ENCODE assay signal across 11 cellular contexts in genomic region chr19:17095141-17095919, GRCh38. TPM values are rescaled to one million over a fixed set of nuclear protein-coding genes. Genes with fewer than 3 reads are reported as not detected.
DNase-seq lines count a peak whose midpoint lies in the region; ATAC-seq and TF ChIP-seq lines count a peak whose summit lies in the region.
"Had no signal": no experiment of that assay in that cellular context is flagged by ENCODE, and none has a peak within 500 bp of the region (broad histone marks: within the 10 kb centered on the region; RNA-seq: fewer than 3 reads in every experiment).

No MANE protein-coding gene starts in this region.

- TF ChIP-seq CTCF in RWPE1 (conservative IDR thresholded peaks at IDR 0.05; ENCODE audit: low read depth) (no peak), esophagus muscularis mucosa (IDR thresholded peaks at IDR 0.05) (no peak), testis (IDR thresholded peaks at IDR 0.05) (no peak)

- POLR2A ChIA-PET in RWPE1 (lab: Yijun Ruan, JAX; ENCODE audit: low non-redundant PET): no interaction called here

- CTCF ChIA-PET in RWPE1 (lab: Yijun Ruan, JAX): no interaction called here

- ATAC-seq in HG03442 (IDR thresholded peaks at IDR 0.05; ENCODE audit: unreplicated experiment): no peak
- ATAC-seq: activated CD4-positive, CD25-positive, alpha-beta regulatory T cell treated with anti-CD3 and anti-CD28 coated beads, Interleukin-2, amount 50 U/mL, for 24 hours; Panc1 had no signal

- no peak for DNase-seq in RWPE1 (ENCODE audit: low spot score)
- no peak for DNase-seq in esophagus muscularis mucosa (ENCODE audit: extremely low spot score)
- DNase-seq in mucosa of gallbladder (ENCODE audit: low spot score): peak; percentile 70
- DNase-seq in testis: peak; percentile 65
- DNase-seq in activated CD4-positive, alpha-beta T cell treated with anti-CD3 and anti-CD28 coated beads, Interleukin-2, amount 50 U/mL, for 48 hours: no peak
- DNase-seq in RPMI8226: no peak
- DNase-seq in cortex of kidney (lab: John Stamatoyannopoulos, UW): no peak
- DNase-seq: activated gamma-delta T cell treated with Interleukin-2 at 50 U/mL for 16 hours had no signal

- peak overlapping the region; percentile 28 for H3K27ac ChIP-seq in RWPE1
- H3K27ac ChIP-seq in esophagus muscularis mucosa (replicated peaks in 1 of 4): peak overlapping the region; percentile 58 to 70 (median 66)
- H3K27ac ChIP-seq in testis: peak overlapping the region; percentile 57 to 86

- H3K9me3 ChIP-seq in esophagus muscularis mucosa: no peaks in the 10 kb centered on the region
- H3K9me3 ChIP-seq in testis: no peaks in the 10 kb centered on the region

- WGBS in esophagus muscularis mucosa: 77% methylated on average over 23 of the region's 23 CpGs
- 74 to 76% methylated on average over 23 of the region's 23 CpGs for WGBS in testis, 2 donors

- TF ChIP-seq EP300 in esophagus muscularis mucosa (IDR thresholded peaks at IDR 0.05): no peak

- TF ChIP-seq POLR2A in esophagus muscularis mucosa (IDR thresholded peaks at IDR 0.05; ENCODE audit: low read depth): no peak
- TF ChIP-seq POLR2A in testis (IDR thresholded peaks at IDR 0.05): no peak

- H3K36me3 ChIP-seq in esophagus muscularis mucosa (no peaks in the 10 kb centered on the region), testis (ENCODE audit: low read depth, missing control alignments) (no peaks in the 10 kb centered on the region)

- H3K27me3 ChIP-seq in esophagus muscularis mucosa (no peaks in the 10 kb centered on the region), testis (no peaks in the 10 kb centered on the region)

- intact Hi-C loops in esophagus muscularis mucosa (cut with DNase I): no loop called here
- intact Hi-C loops in testis (cut with DNase I; ENCODE audit: low total_unique reads): no loop called here

- H3K4me1 ChIP-seq in esophagus muscularis mucosa: peaks cover 34 to 68% (median 49%) of the 10 kb centered on the region in 4 donors
- H3K4me1 ChIP-seq in testis: peaks cover 29% of the 10 kb centered on the region

- H3K4me3 ChIP-seq in esophagus muscularis mucosa (no peak overlapping the region), testis (no peak overlapping the region)

RNA-seq across cellular contexts. Expression of gene MYO9B, which starts 19.8 kb away (rescaled TPM):
- total RNA-seq in esophagus muscularis mucosa: 10 to 100 TPM; 52.6 to 73.3 (median 57.7) TPM
- total RNA-seq in mucosa of gallbladder: 75.0 TPM
- total RNA-seq in testis: 100 to 1,000 TPM; 407 TPM
- 121 TPM for polyA plus RNA-seq in testis (ENCODE audit: insufficient read depth, low read depth, low replicate concordance)

RNA-seq across cellular contexts. Expression of gene HAUS8, which starts 20.1 kb away (rescaled TPM):
- 1 to 10 TPM; 3.3 to 6.6 (median 4.6) TPM for total RNA-seq in esophagus muscularis mucosa
- 10.8 TPM for total RNA-seq in mucosa of gallbladder
- 10 to 100 TPM; 20.0 to 23.5 TPM for total RNA-seq in testis
- 29.7 TPM for polyA plus RNA-seq in testis (ENCODE audit: insufficient read depth, low read depth, low replicate concordance)

Comparison
In these comparisons a context has a peak if more than half of its experiments do, and no peak if none do; other contexts are left out.
1. DNase-seq: peak in mucosa of gallbladder (single experiment) and testis (single experiment); none in RWPE1 (single experiment), esophagus muscularis mucosa (single experiment), activated CD4-positive, alpha-beta T cell treated with anti-CD3 and anti-CD28 coated beads, Interleukin-2, amount 50 U/mL, for 48 hours (0 of 2), RPMI8226 (single experiment) and cortex of kidney (single experiment).
2. Peak in every context shown above with its lines, with median percentiles within 50 percentile points of each other: H3K27ac ChIP-seq.